13 cellular contexts compared by ENCODE assay signal in the genomic region with DNA sequence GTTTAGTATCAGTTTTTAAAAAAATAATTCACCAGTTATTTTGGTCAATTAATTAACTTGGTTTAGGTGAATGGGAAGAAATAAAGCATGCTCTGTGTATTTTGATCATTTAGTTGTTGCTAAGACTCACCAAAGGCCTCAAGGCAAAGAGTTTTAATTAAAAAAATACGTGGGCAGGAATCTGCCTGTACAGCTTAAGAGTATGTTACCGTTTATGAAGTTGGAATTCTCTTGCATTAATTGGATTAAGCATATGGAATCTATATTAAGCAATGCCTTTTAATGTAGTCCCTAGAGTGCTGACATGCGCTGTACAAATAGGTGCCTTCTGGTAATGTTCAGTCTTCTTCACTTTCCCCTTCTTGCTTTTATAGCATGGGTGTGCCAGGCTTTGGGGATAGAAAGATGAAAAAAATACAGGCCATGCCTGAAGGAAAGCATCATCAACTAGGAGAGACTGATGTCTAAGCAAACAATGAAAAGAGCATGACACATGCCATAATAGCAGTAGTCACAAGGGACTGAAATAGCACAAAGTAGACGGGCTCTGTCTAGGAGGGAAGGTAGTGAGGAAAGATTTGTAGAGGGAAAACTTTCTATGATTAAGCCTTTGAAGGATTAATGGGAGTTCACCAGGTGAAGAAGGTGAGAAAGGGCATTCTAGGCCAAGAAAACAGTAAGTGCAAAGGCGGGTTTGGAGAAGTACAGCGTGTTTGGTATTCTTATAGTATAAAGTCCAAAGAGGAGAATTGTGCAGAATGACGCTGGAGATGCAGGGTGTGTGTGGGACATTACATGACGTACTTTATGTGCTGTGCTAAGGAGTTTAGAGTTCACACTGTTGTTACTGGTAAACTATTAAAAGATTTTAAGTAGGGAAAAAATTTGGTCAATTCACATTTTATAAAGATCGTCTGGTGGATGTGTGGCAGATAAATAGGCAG.
"Had no signal": no experiment of that assay in that cellular context is flagged by ENCODE, and none has a peak within 500 bp of the region (broad histone marks: within the 10 kb centered on the region; RNA-seq: fewer than 3 reads in every experiment).

No MANE protein-coding gene starts in this region.

- H3K36me3 ChIP-seq: brain microvascular endothelial cell, heart left ventricle, upper lobe of right lung had no signal

- H3K4me1 ChIP-seq: heart left ventricle, upper lobe of right lung had no signal

- DNase-seq: activated CD4-positive, CD25-positive, alpha-beta regulatory T cell; activated CD8-positive, alpha-beta memory T cell treated with anti-CD3 and anti-CD28 coated beads, Interleukin-2, amount 10 ng/mL, durations not matched to agents 7 days and 5 days; activated effector memory CD4-positive, alpha-beta T cell treated with Interleukin-2 at 50 U/mL for 16 hours; activated T-cell treated with anti-CD3 and anti-CD28 coated beads, Interleukin-2, amount 50 U/mL, for 24 hours; brain microvascular endothelial cell; dermis blood vessel endothelial cell; heart left ventricle; islet precursor cell; stimulated activated CD4-positive, alpha-beta T cell treated with anti-CD3 and anti-CD28 coated beads, Interleukin-15, amount 100 ng/mL, for 24 hours; stimulated activated CD4-positive, alpha-beta T cell treated with anti-CD3 and anti-CD28 coated beads, Interleukin-4, amount 100 ng/mL, for 24 hours; T-helper 2 cell; upper lobe of right lung had no signal

- ATAC-seq: activated CD8-positive, alpha-beta memory T cell treated with anti-CD3 and anti-CD28 coated beads, Interleukin-2, amount 10 ng/mL, durations not matched to agents 7 days and 5 days; heart left ventricle; natural killer cell treated with Interleukin-12 subunit alpha and Interleukin-12 subunit beta and Interleukin-15 and Interleukin-18, amount 100 ng/mL, for 72 hours; upper lobe of right lung had no signal

- H3K27me3 ChIP-seq: brain microvascular endothelial cell, heart left ventricle, upper lobe of right lung had no signal

- H3K9me3 ChIP-seq: heart left ventricle, upper lobe of right lung had no signal

- H3K4me3 ChIP-seq: heart left ventricle, upper lobe of right lung had no signal

- H3K27ac ChIP-seq: brain microvascular endothelial cell, heart left ventricle, upper lobe of right lung had no signal
